ENCODE assay signal across 1 cellular context in the genomic region with DNA sequence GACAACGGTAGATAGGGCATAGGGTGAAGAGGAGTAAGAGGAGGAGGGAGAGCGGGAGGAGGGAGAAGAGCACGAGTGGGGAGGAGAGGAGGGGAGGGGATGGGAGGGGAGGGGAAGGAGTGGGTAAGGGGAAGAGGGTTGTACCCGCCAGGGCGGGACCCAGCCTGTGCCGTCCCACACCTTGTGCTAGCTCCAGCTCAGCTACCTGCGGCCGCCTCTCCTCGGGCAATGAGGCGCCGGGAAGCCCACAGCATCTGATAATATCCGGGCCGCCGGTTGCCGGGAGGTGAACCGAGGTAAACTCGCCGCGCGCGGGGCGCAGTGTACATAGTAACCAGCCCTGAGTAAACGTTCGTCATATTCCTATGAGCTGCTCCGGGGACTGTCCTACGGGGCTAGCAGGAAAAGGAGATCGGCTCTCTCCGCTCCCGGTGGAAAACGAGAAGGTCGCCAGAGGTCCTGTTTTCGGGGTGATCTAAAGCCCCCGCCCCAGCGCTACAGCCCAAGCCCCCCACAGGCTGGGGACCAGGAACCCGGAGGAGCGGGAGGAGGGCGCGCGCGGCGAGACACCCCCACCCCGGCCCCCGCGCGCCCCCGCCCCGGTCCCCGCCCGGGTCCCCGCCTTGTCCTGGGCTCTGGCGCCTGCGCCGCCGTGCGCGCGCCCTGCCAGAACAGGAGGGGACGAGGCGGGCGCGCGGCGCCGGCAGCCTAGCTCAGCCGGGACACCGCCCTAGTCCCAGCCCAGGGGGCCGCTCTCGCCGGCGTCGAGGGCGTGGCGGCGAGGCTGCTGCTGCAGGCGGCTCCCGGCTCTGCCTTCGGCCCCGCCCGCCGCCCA.
A peak's percentile ranks its signal among the peaks of the same experiment; 100 is the strongest.
TF ChIP-seq lines count a peak whose summit lies in the region.

A gene (plus strand): TSS at position 669 of the 835 bp plus-strand sequence. CDS start 11,537 bp downstream, outside the sequence.

TF ChIP-seq in HepG2, 621 proteins besides CTCF, POLR2A, EP300 and RAD21 (continued from another document and continues in another):
- TF ChIP-seq, protein P1, sequence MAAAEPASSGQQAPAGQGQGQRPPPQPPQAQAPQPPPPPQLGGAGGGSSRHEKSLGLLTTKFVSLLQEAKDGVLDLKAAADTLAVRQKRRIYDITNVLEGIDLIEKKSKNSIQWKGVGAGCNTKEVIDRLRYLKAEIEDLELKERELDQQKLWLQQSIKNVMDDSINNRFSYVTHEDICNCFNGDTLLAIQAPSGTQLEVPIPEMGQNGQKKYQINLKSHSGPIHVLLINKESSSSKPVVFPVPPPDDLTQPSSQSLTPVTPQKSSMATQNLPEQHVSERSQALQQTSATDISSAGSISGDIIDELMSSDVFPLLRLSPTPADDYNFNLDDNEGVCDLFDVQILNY (CRISPR knock-in tag; conservative IDR thresholded peaks at IDR 0.05): no peak
- TF ChIP-seq ELF4 (CRISPR knock-in tag; IDR thresholded peaks at IDR 0.05; ENCODE audit: borderline replicate concordance) (no peak), MYNN (CRISPR knock-in tag; IDR thresholded peaks at IDR 0.05; ENCODE audit: low read depth) (no peak), TMF1 (CRISPR knock-in tag; IDR thresholded peaks at IDR 0.05; ENCODE audit: low read depth) (no peak), ZNF660 (CRISPR knock-in tag; IDR thresholded peaks at IDR 0.05; ENCODE audit: borderline replicate concordance, low read depth) (no peak), JUN (CRISPR knock-in tag; IDR thresholded peaks at IDR 0.05) (no peak), ZNF441 (CRISPR knock-in tag; IDR thresholded peaks at IDR 0.05; ENCODE audit: borderline replicate concordance) (no peak), NFE2L1 (CRISPR knock-in tag; IDR thresholded peaks at IDR 0.05; ENCODE audit: borderline replicate concordance) (no peak), ZNF678 (CRISPR knock-in tag; IDR thresholded peaks at IDR 0.05) (no peak), ZZZ3 (CRISPR knock-in tag; IDR thresholded peaks at IDR 0.05; ENCODE audit: borderline replicate concordance) (no peak), SMC3 (IDR thresholded peaks at IDR 0.05; ENCODE audit: low read length) (no peak), ZBTB8A (CRISPR knock-in tag; IDR thresholded peaks at IDR 0.05; ENCODE audit: borderline replicate concordance, low read depth) (no peak), SP5 (CRISPR knock-in tag; IDR thresholded peaks at IDR 0.05; ENCODE audit: borderline replicate concordance, low read depth) (no peak; the same call in 1 of the 2 replicates), THYN1 (CRISPR knock-in tag; IDR thresholded peaks at IDR 0.05; ENCODE audit: borderline replicate concordance, low read depth) (no peak), SRSF1 (optimal IDR thresholded peaks at IDR 0.05; ENCODE audit: low read depth, low read length) (peak; percentile 45), SMAD9 (CRISPR knock-in tag; IDR thresholded peaks at IDR 0.05) (no peak), ZNF44 (CRISPR knock-in tag; IDR thresholded peaks at IDR 0.05) (no peak), ETV5 (CRISPR knock-in tag; IDR thresholded peaks at IDR 0.05; ENCODE audit: borderline replicate concordance) (peak; percentile 57; the same call in 1 of the 2 replicates), YY1 (IDR thresholded peaks at IDR 0.05; ENCODE audit: insufficient read depth, insufficient replicate concordance, low read depth, low read length) (peak; percentile 50), SMARCE1 (IDR thresholded peaks at IDR 0.05; ENCODE audit: borderline replicate concordance) (no peak), DR1 (CRISPR knock-in tag; IDR thresholded peaks at IDR 0.05) (no peak), HNF4A (CRISPR knock-in tag; IDR thresholded peaks at IDR 0.05) (no peak), ZBTB21 (CRISPR knock-in tag; IDR thresholded peaks at IDR 0.05) (no peak), FOXM1 (CRISPR knock-in tag; IDR thresholded peaks at IDR 0.05) (no peak), RFX5 (IDR thresholded peaks at IDR 0.05; ENCODE audit: low read depth, low read length) (peak; percentile 91), ZNF670 (CRISPR knock-in tag; IDR thresholded peaks at IDR 0.05; ENCODE audit: borderline replicate concordance) (0 out of 2 replicates have a peak, but pooled peaks have one; percentile 46), TCF12 (IDR thresholded peaks at IDR 0.05) (no peak), TCF12 (CRISPR knock-in tag; IDR thresholded peaks at IDR 0.05) (no peak), GABPA (IDR thresholded peaks at IDR 0.05; ENCODE audit: low read depth, low read length) (no peak), GABPA (CRISPR knock-in tag; IDR thresholded peaks at IDR 0.05; ENCODE audit: low read depth) (peak; percentile 35; the same call in 1 of the 2 replicates), MBNL3 (CRISPR knock-in tag; conservative IDR thresholded peaks at IDR 0.05) (no peak), ZNF652 (CRISPR knock-in tag; IDR thresholded peaks at IDR 0.05; ENCODE audit: borderline replicate concordance, low read depth) (no peak), SRF (IDR thresholded peaks at IDR 0.05; ENCODE audit: low read depth, low read length) (no peak), KMT2B (CRISPR knock-in tag; IDR thresholded peaks at IDR 0.05) (0 out of 2 replicates have a peak, but pooled peaks have one; percentile 63), ZNF382 (CRISPR knock-in tag; IDR thresholded peaks at IDR 0.05; ENCODE audit: borderline replicate concordance) (no peak), MIER3 (CRISPR knock-in tag; IDR thresholded peaks at IDR 0.05; ENCODE audit: borderline replicate concordance) (no peak; the same call in 1 of the 2 replicates), ZNF713 (CRISPR knock-in tag; IDR thresholded peaks at IDR 0.05) (0 out of 2 replicates have a peak, but pooled peaks have one; percentile 20), ZNF724P (CRISPR knock-in tag; IDR thresholded peaks at IDR 0.05; ENCODE audit: borderline replicate concordance) (no peak)
- TF ChIP-seq, protein P2, sequence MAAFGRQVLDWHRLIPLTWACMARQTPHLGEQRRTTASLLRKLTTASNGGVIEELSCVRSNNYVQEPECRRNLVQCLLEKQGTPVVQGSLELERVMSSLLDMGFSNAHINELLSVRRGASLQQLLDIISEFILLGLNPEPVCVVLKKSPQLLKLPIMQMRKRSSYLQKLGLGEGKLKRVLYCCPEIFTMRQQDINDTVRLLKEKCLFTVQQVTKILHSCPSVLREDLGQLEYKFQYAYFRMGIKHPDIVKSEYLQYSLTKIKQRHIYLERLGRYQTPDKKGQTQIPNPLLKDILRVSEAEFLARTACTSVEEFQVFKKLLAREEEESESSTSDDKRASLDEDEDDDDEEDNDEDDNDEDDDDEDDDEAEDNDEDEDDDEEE (CRISPR knock-in tag; IDR thresholded peaks at IDR 0.05): no peak
- TF ChIP-seq, protein P3, sequence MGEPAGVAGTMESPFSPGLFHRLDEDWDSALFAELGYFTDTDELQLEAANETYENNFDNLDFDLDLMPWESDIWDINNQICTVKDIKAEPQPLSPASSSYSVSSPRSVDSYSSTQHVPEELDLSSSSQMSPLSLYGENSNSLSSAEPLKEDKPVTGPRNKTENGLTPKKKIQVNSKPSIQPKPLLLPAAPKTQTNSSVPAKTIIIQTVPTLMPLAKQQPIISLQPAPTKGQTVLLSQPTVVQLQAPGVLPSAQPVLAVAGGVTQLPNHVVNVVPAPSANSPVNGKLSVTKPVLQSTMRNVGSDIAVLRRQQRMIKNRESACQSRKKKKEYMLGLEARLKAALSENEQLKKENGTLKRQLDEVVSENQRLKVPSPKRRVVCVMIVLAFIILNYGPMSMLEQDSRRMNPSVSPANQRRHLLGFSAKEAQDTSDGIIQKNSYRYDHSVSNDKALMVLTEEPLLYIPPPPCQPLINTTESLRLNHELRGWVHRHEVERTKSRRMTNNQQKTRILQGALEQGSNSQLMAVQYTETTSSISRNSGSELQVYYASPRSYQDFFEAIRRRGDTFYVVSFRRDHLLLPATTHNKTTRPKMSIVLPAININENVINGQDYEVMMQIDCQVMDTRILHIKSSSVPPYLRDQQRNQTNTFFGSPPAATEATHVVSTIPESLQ (CRISPR knock-in tag; conservative IDR thresholded peaks at IDR 0.05): no peak
- TF ChIP-seq, protein P4, sequence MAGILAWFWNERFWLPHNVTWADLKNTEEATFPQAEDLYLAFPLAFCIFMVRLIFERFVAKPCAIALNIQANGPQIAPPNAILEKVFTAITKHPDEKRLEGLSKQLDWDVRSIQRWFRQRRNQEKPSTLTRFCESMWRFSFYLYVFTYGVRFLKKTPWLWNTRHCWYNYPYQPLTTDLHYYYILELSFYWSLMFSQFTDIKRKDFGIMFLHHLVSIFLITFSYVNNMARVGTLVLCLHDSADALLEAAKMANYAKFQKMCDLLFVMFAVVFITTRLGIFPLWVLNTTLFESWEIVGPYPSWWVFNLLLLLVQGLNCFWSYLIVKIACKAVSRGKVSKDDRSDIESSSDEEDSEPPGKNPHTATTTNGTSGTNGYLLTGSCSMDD (CRISPR knock-in tag; IDR thresholded peaks at IDR 0.05): no peak
- TF ChIP-seq, protein P5, sequence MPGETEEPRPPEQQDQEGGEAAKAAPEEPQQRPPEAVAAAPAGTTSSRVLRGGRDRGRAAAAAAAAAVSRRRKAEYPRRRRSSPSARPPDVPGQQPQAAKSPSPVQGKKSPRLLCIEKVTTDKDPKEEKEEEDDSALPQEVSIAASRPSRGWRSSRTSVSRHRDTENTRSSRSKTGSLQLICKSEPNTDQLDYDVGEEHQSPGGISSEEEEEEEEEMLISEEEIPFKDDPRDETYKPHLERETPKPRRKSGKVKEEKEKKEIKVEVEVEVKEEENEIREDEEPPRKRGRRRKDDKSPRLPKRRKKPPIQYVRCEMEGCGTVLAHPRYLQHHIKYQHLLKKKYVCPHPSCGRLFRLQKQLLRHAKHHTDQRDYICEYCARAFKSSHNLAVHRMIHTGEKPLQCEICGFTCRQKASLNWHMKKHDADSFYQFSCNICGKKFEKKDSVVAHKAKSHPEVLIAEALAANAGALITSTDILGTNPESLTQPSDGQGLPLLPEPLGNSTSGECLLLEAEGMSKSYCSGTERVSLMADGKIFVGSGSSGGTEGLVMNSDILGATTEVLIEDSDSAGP (CRISPR knock-in tag; IDR thresholded peaks at IDR 0.05; ENCODE audit: borderline replicate concordance): no peak; the same call in 1 of the 2 replicates
- TF ChIP-seq, protein P6, sequence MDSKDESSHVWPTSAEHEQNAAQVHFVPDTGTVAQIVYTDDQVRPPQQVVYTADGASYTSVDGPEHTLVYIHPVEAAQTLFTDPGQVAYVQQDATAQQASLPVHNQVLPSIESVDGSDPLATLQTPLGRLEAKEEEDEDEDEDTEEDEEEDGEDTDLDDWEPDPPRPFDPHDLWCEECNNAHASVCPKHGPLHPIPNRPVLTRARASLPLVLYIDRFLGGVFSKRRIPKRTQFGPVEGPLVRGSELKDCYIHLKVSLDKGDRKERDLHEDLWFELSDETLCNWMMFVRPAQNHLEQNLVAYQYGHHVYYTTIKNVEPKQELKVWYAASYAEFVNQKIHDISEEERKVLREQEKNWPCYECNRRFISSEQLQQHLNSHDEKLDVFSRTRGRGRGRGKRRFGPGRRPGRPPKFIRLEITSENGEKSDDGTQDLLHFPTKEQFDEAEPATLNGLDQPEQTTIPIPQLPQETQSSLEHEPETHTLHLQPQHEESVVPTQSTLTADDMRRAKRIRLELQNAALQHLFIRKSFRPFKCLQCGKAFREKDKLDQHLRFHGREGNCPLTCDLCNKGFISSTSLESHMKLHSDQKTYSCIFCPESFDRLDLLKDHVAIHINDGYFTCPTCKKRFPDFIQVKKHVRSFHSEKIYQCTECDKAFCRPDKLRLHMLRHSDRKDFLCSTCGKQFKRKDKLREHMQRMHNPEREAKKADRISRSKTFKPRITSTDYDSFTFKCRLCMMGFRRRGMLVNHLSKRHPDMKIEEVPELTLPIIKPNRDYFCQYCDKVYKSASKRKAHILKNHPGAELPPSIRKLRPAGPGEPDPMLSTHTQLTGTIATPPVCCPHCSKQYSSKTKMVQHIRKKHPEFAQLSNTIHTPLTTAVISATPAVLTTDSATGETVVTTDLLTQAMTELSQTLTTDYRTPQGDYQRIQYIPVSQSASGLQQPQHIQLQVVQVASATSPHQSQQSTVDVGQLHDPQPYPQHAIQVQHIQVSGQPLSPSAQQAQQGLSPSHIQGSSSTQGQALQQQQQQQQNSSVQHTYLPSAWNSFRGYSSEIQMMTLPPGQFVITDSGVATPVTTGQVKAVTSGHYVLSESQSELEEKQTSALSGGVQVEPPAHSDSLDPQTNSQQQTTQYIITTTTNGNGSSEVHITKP (CRISPR knock-in tag; IDR thresholded peaks at IDR 0.05; ENCODE audit: low read depth): no peak
- TF ChIP-seq, protein P7, sequence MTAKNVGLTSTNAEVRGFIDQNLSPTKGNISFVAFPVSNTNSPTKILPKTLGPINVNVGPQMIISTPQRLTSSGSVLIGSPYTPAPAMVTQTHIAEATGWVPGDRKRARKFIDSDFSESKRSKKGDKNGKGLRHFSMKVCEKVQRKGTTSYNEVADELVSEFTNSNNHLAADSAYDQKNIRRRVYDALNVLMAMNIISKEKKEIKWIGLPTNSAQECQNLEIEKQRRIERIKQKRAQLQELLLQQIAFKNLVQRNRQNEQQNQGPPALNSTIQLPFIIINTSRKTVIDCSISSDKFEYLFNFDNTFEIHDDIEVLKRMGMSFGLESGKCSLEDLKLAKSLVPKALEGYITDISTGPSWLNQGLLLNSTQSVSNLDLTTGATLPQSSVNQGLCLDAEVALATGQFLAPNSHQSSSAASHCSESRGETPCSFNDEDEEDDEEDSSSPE (CRISPR knock-in tag; IDR thresholded peaks at IDR 0.05): peak; percentile 31; the same call in 1 of the 2 replicates
- TF ChIP-seq, protein P8, sequence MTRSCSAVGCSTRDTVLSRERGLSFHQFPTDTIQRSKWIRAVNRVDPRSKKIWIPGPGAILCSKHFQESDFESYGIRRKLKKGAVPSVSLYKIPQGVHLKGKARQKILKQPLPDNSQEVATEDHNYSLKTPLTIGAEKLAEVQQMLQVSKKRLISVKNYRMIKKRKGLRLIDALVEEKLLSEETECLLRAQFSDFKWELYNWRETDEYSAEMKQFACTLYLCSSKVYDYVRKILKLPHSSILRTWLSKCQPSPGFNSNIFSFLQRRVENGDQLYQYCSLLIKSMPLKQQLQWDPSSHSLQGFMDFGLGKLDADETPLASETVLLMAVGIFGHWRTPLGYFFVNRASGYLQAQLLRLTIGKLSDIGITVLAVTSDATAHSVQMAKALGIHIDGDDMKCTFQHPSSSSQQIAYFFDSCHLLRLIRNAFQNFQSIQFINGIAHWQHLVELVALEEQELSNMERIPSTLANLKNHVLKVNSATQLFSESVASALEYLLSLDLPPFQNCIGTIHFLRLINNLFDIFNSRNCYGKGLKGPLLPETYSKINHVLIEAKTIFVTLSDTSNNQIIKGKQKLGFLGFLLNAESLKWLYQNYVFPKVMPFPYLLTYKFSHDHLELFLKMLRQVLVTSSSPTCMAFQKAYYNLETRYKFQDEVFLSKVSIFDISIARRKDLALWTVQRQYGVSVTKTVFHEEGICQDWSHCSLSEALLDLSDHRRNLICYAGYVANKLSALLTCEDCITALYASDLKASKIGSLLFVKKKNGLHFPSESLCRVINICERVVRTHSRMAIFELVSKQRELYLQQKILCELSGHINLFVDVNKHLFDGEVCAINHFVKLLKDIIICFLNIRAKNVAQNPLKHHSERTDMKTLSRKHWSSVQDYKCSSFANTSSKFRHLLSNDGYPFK (CRISPR knock-in tag; IDR thresholded peaks at IDR 0.05; ENCODE audit: borderline replicate concordance): peak; percentile 42; the same call in 1 of the 2 replicates
